ENCODE assay signal across 8 cellular contexts in genomic region chr15:74768771-74769342, GRCh38. TPM values are rescaled to one million over a fixed set of nuclear protein-coding genes. Genes with fewer than 3 reads are reported as not detected.
DNase-seq lines count a peak whose midpoint lies in the region; ATAC-seq and TF ChIP-seq lines count a peak whose summit lies in the region.

No MANE protein-coding gene starts in this region.

- H3K4me3 ChIP-seq in cardiac muscle cell (no peak overlapping the region), psoas muscle (no peak overlapping the region)

- no peaks in the 10 kb centered on the region for H3K36me3 ChIP-seq in cardiac muscle cell
- no peaks in the 10 kb centered on the region for H3K36me3 ChIP-seq in psoas muscle (ENCODE audit: insufficient read depth in 1 of 2, low read depth in 1 of 2)

- H3K36me3 Mint-ChIP-seq in activated naive CD4-positive, alpha-beta T cell treated with anti-CD3 and anti-CD28 coated beads, Interleukin-2, amount 50 U/mL, for 72 hours, result no peaks in the 10 kb centered on the region

- H3K4me1 ChIP-seq in cardiac muscle cell (ENCODE audit: low read depth) (no peaks in the 10 kb centered on the region), psoas muscle (no peaks in the 10 kb centered on the region)

- H3K27ac ChIP-seq in cardiac muscle cell, result no peak overlapping the region
- H3K27ac ChIP-seq in psoas muscle, result no peak overlapping the region

- peak; percentile 60 to 61 for ATAC-seq in activated naive CD4-positive, alpha-beta T cell treated with anti-CD3 and anti-CD28 coated beads, Interleukin-2, amount 50 U/mL, for 72 hours
- ATAC-seq in psoas muscle (peak; percentile 65 to 82 (median 76)), GM19324 (IDR thresholded peaks at IDR 0.05; ENCODE audit: low FRiP score, unreplicated experiment) (no peak)

- peak overlapping the region in 1 of 2 donors; percentile 15 for H3K27ac Mint-ChIP-seq in activated naive CD4-positive, alpha-beta T cell treated with anti-CD3 and anti-CD28 coated beads, Interleukin-2, amount 50 U/mL, for 72 hours

- no peaks in the 10 kb centered on the region for H3K9me3 ChIP-seq in cardiac muscle cell (ENCODE audit: low read depth)
- no peaks in the 10 kb centered on the region for H3K9me3 ChIP-seq in psoas muscle

- DNase-seq in DMS114 treated with DMSO at 0.1 percent for 48 hours (lab: John Stamatoyannopoulos, UW; ENCODE audit: unreplicated experiment), result peak; percentile 73
- DNase-seq in HT-29 (ENCODE audit: low spot score), result peak; percentile 75
- DNase-seq in RPMI8226, result peak; percentile 80
- DNase-seq in activated naive CD4-positive, alpha-beta T cell treated with anti-CD3 and anti-CD28 coated beads, Interleukin-2, amount 50 U/mL, for 72 hours (ENCODE audit: low spot score in 2 of 2), result peak; percentile 63 to 69
- DNase-seq in cardiac muscle cell (ENCODE audit: low read depth in 1 of 2, low spot score in 1 of 2), result peak; percentile 62 to 79
- peak in 1 of 2 donors; percentile 78 for DNase-seq in psoas muscle
- DNase-seq in NCI-H2029 treated with DMSO at 0.1 percent for 48 hours (lab: John Stamatoyannopoulos, UW), result no peak

- no peaks in the 10 kb centered on the region for H3K27me3 ChIP-seq in cardiac muscle cell
- H3K27me3 ChIP-seq in psoas muscle (ENCODE audit: insufficient read depth in 3 of 3, low read length in 2 of 3), result peaks cover 0 to under 1% (median 0%) of the 10 kb centered on the region in 3 donors

- intact Hi-C loops in psoas muscle (cut with DNase I), result loop anchor here (1.0 to 5.0 kb wide), 2 partner anchors 134 to 392 kb away; no protein-coding TSS in a partner anchor

- 1 to 5% (median 4%) methylated on average over 9 of the region's 9 CpGs for WGBS in psoas muscle, 3 donors

- H3K9me3 Mint-ChIP-seq in activated naive CD4-positive, alpha-beta T cell treated with anti-CD3 and anti-CD28 coated beads, Interleukin-2, amount 50 U/mL, for 72 hours, result no peaks in the 10 kb centered on the region

- peak; percentile 72 for TF ChIP-seq CTCF in cardiac muscle cell (IDR thresholded peaks at IDR 0.05; ENCODE audit: low read depth, low read length)
- TF ChIP-seq CTCF in psoas muscle (IDR thresholded peaks at IDR 0.05), result peak; percentile 83

RNA-seq across cellular contexts. Expression of gene CSK, which starts 13.0 kb away (rescaled TPM):
- 54.7 and 60.2 TPM in 2 replicates for total RNA-seq in HT-29 (2014; rRNA removed; shearing (Covaris generic))
- 100 to 1,000 TPM; 231 to 297 TPM for total RNA-seq in activated naive CD4-positive, alpha-beta T cell treated with anti-CD3 and anti-CD28 coated beads, Interleukin-2, amount 50 U/mL, for 72 hours
- total RNA-seq in cardiac muscle cell, result 42.4 and 43.1 TPM in 2 replicates
- polyA plus RNA-seq in cardiac muscle cell, result 26.2 and 30.3 TPM in 2 replicates
- total RNA-seq in psoas muscle, result 10 to 100 TPM; 15.5 to 23.8 (median 17.9) TPM
- 10 to 100 TPM; 12.2 to 29.6 (median 15.1) TPM for polyA plus RNA-seq in psoas muscle

RNA-seq across cellular contexts. Expression of gene CYP1A2, which starts 20.2 kb away (rescaled TPM):
- not detected in 2 replicates for total RNA-seq in HT-29 (2014; rRNA removed; shearing (Covaris generic))
- total RNA-seq in activated naive CD4-positive, alpha-beta T cell treated with anti-CD3 and anti-CD28 coated beads, Interleukin-2, amount 50 U/mL, for 72 hours, result not detected
- total RNA-seq in cardiac muscle cell, result not detected in 2 replicates
- not detected in 2 replicates for polyA plus RNA-seq in cardiac muscle cell
- total RNA-seq in psoas muscle, result not detected
- under 1 TPM in 1 of 3 donors, not detected in 2; 0.03 TPM for polyA plus RNA-seq in psoas muscle

RNA-seq across cellular contexts. Expression of gene CYP1A1, which starts 43.5 kb away (rescaled TPM):
- total RNA-seq in HT-29 (2014; rRNA removed; shearing (Covaris generic)), result 0.10 and 2.0 TPM in 2 replicates
- 10 to 100 TPM in 1 of 2 donors, 1 to 10 TPM in 1; 2.1 to 11.4 TPM for total RNA-seq in activated naive CD4-positive, alpha-beta T cell treated with anti-CD3 and anti-CD28 coated beads, Interleukin-2, amount 50 U/mL, for 72 hours
- total RNA-seq in cardiac muscle cell (0.28 and 0.45 TPM in 2 replicates), psoas muscle (1 to 10 TPM in 1 of 4 donors, under 1 TPM in 1, not detected in 2; 0.11 to 2.4 TPM)
- polyA plus RNA-seq in cardiac muscle cell (0.56 TPM in 1 of 2 replicates, not detected in the other), psoas muscle (1 to 10 TPM in 1 of 3 donors, under 1 TPM in 2; 0.14 to 3.0 (median 0.61) TPM)

RNA-seq across cellular contexts. Expression of gene LMAN1L, which starts 43.8 kb away (rescaled TPM):
- total RNA-seq in HT-29 (2014; rRNA removed; shearing (Covaris generic)), result not detected in 2 replicates
- total RNA-seq in activated naive CD4-positive, alpha-beta T cell treated with anti-CD3 and anti-CD28 coated beads, Interleukin-2, amount 50 U/mL, for 72 hours, result 1 to 10 TPM in 1 of 2 donors, under 1 TPM in 1; 0.27 to 1.1 TPM
- total RNA-seq in cardiac muscle cell (not detected in 2 replicates), psoas muscle (under 1 TPM in 2 of 4 donors, not detected in 2; 0.36 to 0.66 TPM)
- polyA plus RNA-seq in cardiac muscle cell (not detected in 2 replicates), psoas muscle (not detected)

RNA-seq across cellular contexts. Expression of gene CPLX3, which starts 57.6 kb away (rescaled TPM):
- 0.13 and 0.25 TPM in 2 replicates for total RNA-seq in HT-29 (2014; rRNA removed; shearing (Covaris generic))
- under 1 TPM in 1 of 2 donors, not detected in 1; 0.25 TPM for total RNA-seq in activated naive CD4-positive, alpha-beta T cell treated with anti-CD3 and anti-CD28 coated beads, Interleukin-2, amount 50 U/mL, for 72 hours
- total RNA-seq in cardiac muscle cell, result not detected in 2 replicates
- not detected in 2 replicates for polyA plus RNA-seq in cardiac muscle cell
- total RNA-seq in psoas muscle, result under 1 TPM in 1 of 4 donors, not detected in 3; 0.19 TPM
- polyA plus RNA-seq in psoas muscle, result under 1 TPM in 2 of 3 donors, not detected in 1; 0.03 to 0.04 TPM
